In genomic region chr17:44911133-44912001, GRCh38 we compare ENCODE assay signal across 9 cellular contexts. TPM values are rescaled to one million over a fixed set of nuclear protein-coding genes. Genes with fewer than 3 reads are reported as not detected.
DNase-seq lines count a peak whose midpoint lies in the region; ATAC-seq, FAIRE-seq and TF ChIP-seq lines count a peak whose summit lies in the region.
"Had no signal": no experiment of that assay in that cellular context is flagged by ENCODE, and none has a peak within 500 bp of the region (broad histone marks: within the 10 kb centered on the region; RNA-seq: fewer than 3 reads in every experiment).

No MANE protein-coding gene starts in this region.

- intact Hi-C loops in right lobe of liver (cut with DNase I) = loop anchor here in 1 of 2 donors (10.0 kb wide), 1 partner anchor 213 kb away; no protein-coding TSS in a partner anchor

- H3K4me3 ChIP-seq in right lobe of liver = peak overlapping the region; percentile 8 to 50 (median 28)

- TF ChIP-seq POLR2A in right lobe of liver (IDR thresholded peaks at IDR 0.05) = no peak

- H3K36me3 ChIP-seq in right lobe of liver = no peaks in the 10 kb centered on the region

- peak; percentile 55 for DNase-seq in D721Med (ENCODE audit: insufficient read length, low spot score)
- peak; percentile 94 for DNase-seq in HuH-7 (ENCODE audit: low spot score)
- peak; percentile 50 for DNase-seq in activated CD4-positive, CD25-positive, alpha-beta regulatory T cell treated with anti-CD3 and anti-CD28 coated beads, Interleukin-2, amount 50 U/mL, for 72 hours
- peak; percentile 58 for DNase-seq in dermis blood vessel endothelial cell
- peak; percentile 69 to 83 (median 82) for DNase-seq in right lobe of liver
- DNase-seq in stimulated activated CD8-positive, alpha-beta memory T cell treated with anti-CD3 and anti-CD28 coated beads, Interleukin-4, amount 100 ng/mL, for 24 hours (ENCODE audit: low read depth) = peak; percentile 27

- no peaks in the 10 kb centered on the region for H3K9me3 ChIP-seq in right lobe of liver

- TF ChIP-seq CTCF in D721Med (IDR thresholded peaks at IDR 0.05; ENCODE audit: insufficient read depth, missing control alignments) = peak; percentile 42
- TF ChIP-seq CTCF in right lobe of liver (IDR thresholded peaks at IDR 0.05) = peak; percentile 40 to 66 (median 64)

- peaks cover 0 to 10% (median 4%) of the 10 kb centered on the region in 4 donors for H3K4me1 ChIP-seq in right lobe of liver

- H3K27ac ChIP-seq in right lobe of liver = no peak overlapping the region

- FAIRE-seq in D721Med (lab: Jason Lieb, UNC) = no peak

- ATAC-seq in right lobe of liver = peak; percentile 81 to 89 (median 81)
- ATAC-seq in GM21529 (IDR thresholded peaks at IDR 0.05; ENCODE audit: unreplicated experiment) = no peak
- ATAC-seq in GM18517 (IDR thresholded peaks at IDR 0.05; ENCODE audit: unreplicated experiment) = no peak

- no CpG with 5 or more reads among the region's 56 CpGs for WGBS in right lobe of liver (ENCODE audit: insufficient coverage, low coverage, low lambda C conversion rate, missing lambda C conversion rate)

- no peaks in the 10 kb centered on the region for H3K27me3 ChIP-seq in right lobe of liver

RNA-seq across cellular contexts. Expression of gene GFAP, which starts 3.9 kb away (rescaled TPM):
- total RNA-seq in dermis blood vessel endothelial cell (0.51 TPM in 1 of 2 replicates, not detected in the other), right lobe of liver (under 1 TPM; 0.18 to 0.50 (median 0.27) TPM)
- total RNA-seq: T-helper 2 cell treated with Interferon-gamma antibody and Interleukin-4, amounts not matched to agents 100 ng/mL and 5 ng/mL, for 36 hours had no signal

RNA-seq across cellular contexts. Expression of gene EFTUD2, which starts 12.1 kb away (rescaled TPM):
- total RNA-seq in dermis blood vessel endothelial cell = 154 and 298 TPM in 2 replicates
- 10 to 100 TPM; 29.9 to 42.4 (median 35.1) TPM for total RNA-seq in right lobe of liver

RNA-seq across cellular contexts. Expression of gene KIF18B, which starts 36.2 kb away (rescaled TPM):
- total RNA-seq in dermis blood vessel endothelial cell (1.4 and 7.3 TPM in 2 replicates), right lobe of liver (under 1 TPM; 0.20 to 0.99 (median 0.35) TPM)

RNA-seq across cellular contexts. Expression of gene C1QL1, which starts 56.7 kb away (rescaled TPM):
- total RNA-seq in dermis blood vessel endothelial cell = 0.14 TPM in 1 of 2 replicates, not detected in the other
- under 1 TPM in 4 of 6 experiments, not detected in 2; 0.31 to 0.62 (median 0.38) TPM for total RNA-seq in right lobe of liver

Comparison
In these comparisons a context has a peak if more than half of its experiments do, and no peak if none do; other contexts are left out.
1. DNase-seq: peak in every context shown above with its lines; median percentile 94 in HuH-7; 82 in right lobe of liver; 58 in dermis blood vessel endothelial cell; 55 in D721Med; 50 in activated CD4-positive, CD25-positive, alpha-beta regulatory T cell treated with anti-CD3 and anti-CD28 coated beads, Interleukin-2, amount 50 U/mL, for 72 hours; 27 in stimulated activated CD8-positive, alpha-beta memory T cell treated with anti-CD3 and anti-CD28 coated beads, Interleukin-4, amount 100 ng/mL, for 24 hours.
2. ATAC-seq: peak in right lobe of liver (4 of 4); none in GM21529 (single experiment) and GM18517 (single experiment).